14 cellular contexts compared by ENCODE assay signal in genomic region chr16:79751785-79752184, GRCh38.
DNase-seq lines count a peak whose midpoint lies in the region; TF ChIP-seq lines count a peak whose summit lies in the region.
"Had no signal": no experiment of that assay in that cellular context is flagged by ENCODE, and none has a peak within 500 bp of the region (broad histone marks: within the 10 kb centered on the region; RNA-seq: fewer than 3 reads in every experiment).

No MANE protein-coding gene starts in this region.

- H3K4me3 ChIP-seq in fibroblast of the aortic adventitia (ENCODE audit: low read depth, low read length) = no peak overlapping the region
- no peak overlapping the region for H3K4me3 ChIP-seq in tibial nerve
- H3K4me3 ChIP-seq: BLaER1 had no signal

- DNase-seq in astrocyte of the hippocampus (ENCODE audit: low read depth, low spot score) = peak; percentile 65
- DNase-seq in fibroblast of the aortic adventitia (ENCODE audit: low read depth) = peak; percentile 29
- peak; percentile 70 for DNase-seq in mucosa of gallbladder (ENCODE audit: low spot score)
- peak; percentile 21 to 52 for DNase-seq in tibial nerve (ENCODE audit: low spot score in 2 of 2)
- no peak for DNase-seq in 8988T
- DNase-seq in NOMO-1 treated with dmso at 0.1 percent for 144 hours (lab: John Stamatoyannopoulos, UW; ENCODE audit: unreplicated experiment) = no peak
- DNase-seq in activated CD4-positive, alpha-beta T cell treated with anti-CD3 and anti-CD28 coated beads for 48 hours = no peak
- DNase-seq in HT-29 (ENCODE audit: low spot score) = no peak
- DNase-seq: amniotic stem cell, DMS79 treated with DMSO at 0.1 percent for 48 hours, NCI-H1930, NCI-H524 treated with DMSO at 0.1 percent for 48 hours had no signal

- peak in 1 of 2 donors; percentile 33 for TF ChIP-seq EP300 in tibial nerve (IDR thresholded peaks at IDR 0.05)

- peaks cover 0 to 8% (median 0%) of the 10 kb centered on the region in 4 donors for H3K9me3 ChIP-seq in tibial nerve
- H3K9me3 ChIP-seq: BLaER1 had no signal

- no peak for TF ChIP-seq POLR2A in tibial nerve (IDR thresholded peaks at IDR 0.05)

- peaks cover 0 to 10% (median 0%) of the 10 kb centered on the region in 3 donors for H3K36me3 ChIP-seq in tibial nerve
- H3K36me3 ChIP-seq: BLaER1 had no signal

- peaks cover 0 to 26% (median 2%) of the 10 kb centered on the region in 4 donors for H3K4me1 ChIP-seq in tibial nerve

- TF ChIP-seq CTCF in fibroblast of the aortic adventitia (IDR thresholded peaks at IDR 0.05; ENCODE audit: insufficient read depth, low read length) = no peak
- TF ChIP-seq CTCF in tibial nerve (IDR thresholded peaks at IDR 0.05) = no peak

- H3K27me3 ChIP-seq in tibial nerve = no peaks in the 10 kb centered on the region
- H3K27me3 ChIP-seq: BLaER1 had no signal

- WGBS in tibial nerve, 2 donors = 35 to 60% methylated on average over 4 of the region's 4 CpGs

- no peak overlapping the region for H3K27ac ChIP-seq in tibial nerve
- H3K27ac ChIP-seq: BLaER1, HL-60 had no signal

Comparison
In these comparisons a context has a peak if more than half of its experiments do, and no peak if none do; other contexts are left out.
1. DNase-seq: peak in astrocyte of the hippocampus (single experiment), fibroblast of the aortic adventitia (single experiment), mucosa of gallbladder (single experiment) and tibial nerve (2 of 2); none in 8988T (single experiment), NOMO-1 treated with dmso at 0.1 percent for 144 hours (single experiment), activated CD4-positive, alpha-beta T cell treated with anti-CD3 and anti-CD28 coated beads for 48 hours (single experiment) and HT-29 (single experiment).